ENCODE assay signal across 7 cellular contexts in the genomic region with DNA sequence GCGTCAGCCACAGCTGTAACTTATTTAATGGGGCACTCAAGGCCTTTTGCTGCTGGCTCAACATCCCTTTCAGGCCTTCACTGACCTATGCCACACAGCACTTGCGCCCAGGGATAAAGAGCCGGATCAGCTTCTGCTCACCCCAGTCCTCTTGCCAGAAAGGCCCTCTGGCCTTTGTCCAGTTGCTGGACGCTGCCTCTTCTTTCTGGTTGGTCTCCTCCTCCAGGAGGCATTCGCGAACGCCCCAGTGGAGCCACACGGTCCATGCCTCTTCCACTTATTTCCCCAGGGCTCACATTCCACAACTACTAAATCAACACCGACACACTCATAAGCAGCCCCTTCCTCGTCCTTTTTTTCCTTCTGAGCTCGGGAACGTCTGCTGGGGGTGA. TPM values are rescaled to one million over a fixed set of nuclear protein-coding genes. Genes with fewer than 3 reads are reported as not detected.
DNase-seq lines count a peak whose midpoint lies in the region; ATAC-seq and TF ChIP-seq lines count a peak whose summit lies in the region.

No MANE protein-coding gene starts in this region.

- H4K5ac ChIP-seq in H9 (ENCODE audit: insufficient read length, low read depth, low read length): no peak overlapping the region

- H3K4me2 ChIP-seq in H9 (ENCODE audit: insufficient read depth, insufficient read length, low read length) (peak overlapping the region; percentile 52), osteoblast (ENCODE audit: insufficient read depth, low read length) (peak overlapping the region; percentile 88)

- no peak overlapping the region for H2AK5ac ChIP-seq in H9 (ENCODE audit: insufficient read length, low read length)

- intact Hi-C loops in head of caudate nucleus (cut with DNase I): loop anchor here (2.0 to 10.0 kb wide), 3 partner anchors 59 to 209 kb away; partner anchors contain the start of genes ZNF256 and ZSCAN18

- POLR2A ChIA-PET in activated CD8-positive, alpha-beta T cell treated with anti-CD3 and anti-CD28 coated beads, Interleukin-2, amount 10 ng/mL, durations not matched to agents 7 days and 5 days (lab: Charles Lee): interaction anchor here (0.6 to 1.2 kb wide), 3 partner anchors 8 to 440 kb away, joined by 3 read pairs; partner anchors contain the start of gene ZNF606

- peak overlapping the region; percentile 49 for H3K14ac ChIP-seq in H9 (ENCODE audit: insufficient read depth, low read length)

- peak overlapping the region; percentile 60 to 88 (median 67); a peak in 5 of 7 replicates for H3K27ac Mint-ChIP-seq in H9
- H3K27ac Mint-ChIP-seq in activated CD8-positive, alpha-beta T cell treated with anti-CD3 and anti-CD28 coated beads, Interleukin-2, amount 10 ng/mL, durations not matched to agents 7 days and 5 days: peak overlapping the region; percentile 78

- H2AFZ ChIP-seq in H9 (ENCODE audit: low read length) (no peak overlapping the region), osteoblast (ENCODE audit: low read length) (peak overlapping the region; percentile 95)

- H3K9me3 ChIP-seq in H9 (ENCODE audit: control insufficient read depth, low read depth, low read length) (no peaks in the 10 kb centered on the region), osteoblast (ENCODE audit: low read depth, low read length) (no peaks in the 10 kb centered on the region)

- peaks cover 12% of the 10 kb centered on the region for H3K27me3 Mint-ChIP-seq in H9 (ENCODE audit: low read depth)
- H3K27me3 Mint-ChIP-seq in activated CD8-positive, alpha-beta T cell treated with anti-CD3 and anti-CD28 coated beads, Interleukin-2, amount 10 ng/mL, durations not matched to agents 7 days and 5 days (ENCODE audit: low read depth): no peaks in the 10 kb centered on the region

- no peak for ATAC-seq in activated CD8-positive, alpha-beta T cell treated with anti-CD3 and anti-CD28 coated beads, Interleukin-2, amount 10 ng/mL, durations not matched to agents 7 days and 5 days
- no peak for ATAC-seq in GM18520 (IDR thresholded peaks at IDR 0.05; ENCODE audit: unreplicated experiment)

- H3K18ac ChIP-seq in H9 (ENCODE audit: insufficient read length, low read depth, low read length): no peak overlapping the region

- H3K27ac ChIP-seq in H9 (ENCODE audit: insufficient read length, low read depth, low read length): no peak overlapping the region
- peak overlapping the region; percentile 83 for H3K27ac ChIP-seq in osteoblast (ENCODE audit: low read depth, low read length)

- DNase-seq in H9: peak; percentile 49
- DNase-seq in activated CD8-positive, alpha-beta T cell treated with anti-CD3 and anti-CD28 coated beads, Interleukin-2, amount 10 ng/mL, durations not matched to agents 7 days and 5 days: peak; percentile 28
- DNase-seq in head of caudate nucleus: peak in 29 of 42 donors; percentile 5 to 47 (median 21)
- peak; percentile 92 for DNase-seq in osteoblast (ENCODE audit: insufficient read length, low spot score, missing footprints)
- DNase-seq in NK-92 (lab: John Stamatoyannopoulos, UW; ENCODE audit: unreplicated experiment): no peak
- no peak for DNase-seq in NCI-H1694 (lab: John Stamatoyannopoulos, UW)

- no peak overlapping the region for H3K56ac ChIP-seq in H9 (ENCODE audit: insufficient read length, low read depth, low read length)

- H3K4me3 Mint-ChIP-seq in H9: peak overlapping the region; percentile 84 to 92
- H3K4me3 Mint-ChIP-seq in activated CD8-positive, alpha-beta T cell treated with anti-CD3 and anti-CD28 coated beads, Interleukin-2, amount 10 ng/mL, durations not matched to agents 7 days and 5 days: peak overlapping the region; percentile 78

- H2BK12ac ChIP-seq in H9 (ENCODE audit: insufficient read length, low read depth, low read length): no peak overlapping the region

- H3K36me3 Mint-ChIP-seq in H9 (ENCODE audit: insufficient read depth in 1 of 3, low read depth in 3 of 3): peaks cover 0 to 10% (median 8%) of the 10 kb centered on the region in 3 experiments
- H3K36me3 Mint-ChIP-seq in activated CD8-positive, alpha-beta T cell treated with anti-CD3 and anti-CD28 coated beads, Interleukin-2, amount 10 ng/mL, durations not matched to agents 7 days and 5 days (ENCODE audit: low read depth): peaks cover 17% of the 10 kb centered on the region

- H3K79me1 ChIP-seq in H9 (ENCODE audit: insufficient read depth, low read depth, low read length, poor library complexity, severe bottlenecking): no peaks in the 10 kb centered on the region

- H2BK15ac ChIP-seq in H9 (ENCODE audit: low read depth, low read length): no peak overlapping the region

- H3K36me3 ChIP-seq in osteoblast (ENCODE audit: insufficient read depth, low read length): no peaks in the 10 kb centered on the region

- H3K23me2 ChIP-seq in H9 (ENCODE audit: insufficient read length, low read depth, low read length, poor library complexity, severe bottlenecking): peaks cover 2% of the 10 kb centered on the region

- H3K23ac ChIP-seq in H9 (ENCODE audit: insufficient read length, low read depth, low read length): no peak overlapping the region

- no peak overlapping the region for H3T11ph ChIP-seq in H9 (ENCODE audit: low read length)

- H3K4me3 ChIP-seq in osteoblast (ENCODE audit: insufficient read depth, low read length): peak overlapping the region; percentile 97

- H3K4me1 ChIP-seq in H9 (ENCODE audit: insufficient read depth, low read length): no peaks in the 10 kb centered on the region
- H3K4me1 ChIP-seq in osteoblast (ENCODE audit: insufficient read depth, low read length): peaks cover 12% of the 10 kb centered on the region

- no peak overlapping the region for H4K8ac ChIP-seq in H9 (replicated peaks; ENCODE audit: insufficient read length, low read depth, low read length)

- peak overlapping the region; percentile 51 for H3K9ac ChIP-seq in H9 (ENCODE audit: extremely low read depth, insufficient read length, low read length)

- peaks cover 7 to 16% of the 10 kb centered on the region in 2 experiments for H3K4me1 Mint-ChIP-seq in H9
- peaks cover 16% of the 10 kb centered on the region for H3K4me1 Mint-ChIP-seq in activated CD8-positive, alpha-beta T cell treated with anti-CD3 and anti-CD28 coated beads, Interleukin-2, amount 10 ng/mL, durations not matched to agents 7 days and 5 days (ENCODE audit: low read depth)

- H3K27me3 ChIP-seq in H9 (ENCODE audit: insufficient read depth, low read length) (no peaks in the 10 kb centered on the region), osteoblast (ENCODE audit: insufficient read depth, low read length) (no peaks in the 10 kb centered on the region)

- H2BK5ac ChIP-seq in H9 (ENCODE audit: insufficient read length, low read length): no peak overlapping the region

- no peaks in the 10 kb centered on the region for H3K79me2 ChIP-seq in H9 (ENCODE audit: insufficient read depth, low read length)
- peaks cover 20% of the 10 kb centered on the region for H3K79me2 ChIP-seq in osteoblast (ENCODE audit: insufficient read depth, low read length)

- H2BK20ac ChIP-seq in H9 (ENCODE audit: low read depth, low read length, poor library complexity, severe bottlenecking): no peak overlapping the region

- no peak overlapping the region for H2BK120ac ChIP-seq in H9 (ENCODE audit: low read depth, low read length, poor library complexity, severe bottlenecking)

- H4K20me1 ChIP-seq in H9 (ENCODE audit: control insufficient read depth, insufficient read depth, insufficient read length): no peaks in the 10 kb centered on the region
- no peaks in the 10 kb centered on the region for H4K20me1 ChIP-seq in osteoblast (ENCODE audit: insufficient read depth, low read length)

- CTCF ChIA-PET in activated CD8-positive, alpha-beta T cell treated with anti-CD3 and anti-CD28 coated beads, Interleukin-2, amount 10 ng/mL, durations not matched to agents 7 days and 5 days (lab: Charles Lee): interaction anchor here (0.6 to 1.4 kb wide), 2 partner anchors 132 to 698 kb away, joined by 3 to 4 read pairs; no protein-coding TSS in a partner anchor

- WGBS in H9 (ENCODE audit: extremely low coverage, insufficient read length, low lambda C conversion rate): no CpG with 5 or more reads among the region's 12 CpGs

- no peak overlapping the region for H4K91ac ChIP-seq in H9 (ENCODE audit: insufficient read length, low read depth, low read length)

- peaks cover 25 to 36% of the 10 kb centered on the region in 2 experiments for H3K9me3 Mint-ChIP-seq in H9
- peaks cover 40% of the 10 kb centered on the region for H3K9me3 Mint-ChIP-seq in activated CD8-positive, alpha-beta T cell treated with anti-CD3 and anti-CD28 coated beads, Interleukin-2, amount 10 ng/mL, durations not matched to agents 7 days and 5 days (ENCODE audit: insufficient read depth)

- TF ChIP-seq CTCF in H9 (conservative IDR thresholded peaks at IDR 0.05): no peak
- TF ChIP-seq CTCF in osteoblast (IDR thresholded peaks at IDR 0.05; ENCODE audit: extremely low read depth, low read depth, low read length): no peak

- H3K4ac ChIP-seq in H9 (ENCODE audit: low read depth, low read length): no peak overlapping the region

RNA-seq across cellular contexts. Expression of gene ZNF329, which starts 3.7 kb away (rescaled TPM):
- total RNA-seq in H9 (2021) (11.8 and 12.1 TPM in 2 replicates), osteoblast (11.9 and 12.7 TPM in 2 replicates)
- 1 to 10 TPM; 5.6 to 5.7 TPM for total RNA-seq in activated CD8-positive, alpha-beta T cell treated with anti-CD3 and anti-CD28 coated beads, Interleukin-2, amount 10 ng/mL, durations not matched to agents 7 days and 5 days

RNA-seq across cellular contexts. Expression of gene ZNF274, which starts 28.6 kb away (rescaled TPM):
- 27.0 and 28.7 TPM in 2 replicates for total RNA-seq in H9 (2021)
- 10 to 100 TPM; 31.9 to 32.8 TPM for total RNA-seq in activated CD8-positive, alpha-beta T cell treated with anti-CD3 and anti-CD28 coated beads, Interleukin-2, amount 10 ng/mL, durations not matched to agents 7 days and 5 days
- 10.9 and 11.2 TPM in 2 replicates for total RNA-seq in osteoblast

RNA-seq across cellular contexts. Expression of gene ZSCAN18, which starts 56.3 kb away (rescaled TPM):
- total RNA-seq in H9 (2021) (35.4 and 40.1 TPM in 2 replicates), osteoblast (49.8 and 60.4 TPM in 2 replicates)
- total RNA-seq in activated CD8-positive, alpha-beta T cell treated with anti-CD3 and anti-CD28 coated beads, Interleukin-2, amount 10 ng/mL, durations not matched to agents 7 days and 5 days: 10 to 100 TPM; 18.8 to 19.1 TPM

Comparison
In these comparisons a context has a peak if more than half of its experiments do, and no peak if none do; other contexts are left out.
1. DNase-seq: peak in H9 (single experiment), activated CD8-positive, alpha-beta T cell treated with anti-CD3 and anti-CD28 coated beads, Interleukin-2, amount 10 ng/mL, durations not matched to agents 7 days and 5 days (single experiment), head of caudate nucleus (29 of 42) and osteoblast (single experiment); none in NK-92 (single experiment) and NCI-H1694 (single experiment).